In genomic region chr12:132430838-132431826, GRCh38 we compare ENCODE assay signal across 1 cellular context.
A peak's percentile ranks its signal among the peaks of the same experiment; 100 is the strongest.
TF ChIP-seq lines count a peak whose summit lies in the region.

No MANE protein-coding gene starts in this region.

TF ChIP-seq in HepG2, 621 proteins besides CTCF, POLR2A, EP300 and RAD21 (continued from another document and continues in another):
- TF ChIP-seq, protein P1, sequence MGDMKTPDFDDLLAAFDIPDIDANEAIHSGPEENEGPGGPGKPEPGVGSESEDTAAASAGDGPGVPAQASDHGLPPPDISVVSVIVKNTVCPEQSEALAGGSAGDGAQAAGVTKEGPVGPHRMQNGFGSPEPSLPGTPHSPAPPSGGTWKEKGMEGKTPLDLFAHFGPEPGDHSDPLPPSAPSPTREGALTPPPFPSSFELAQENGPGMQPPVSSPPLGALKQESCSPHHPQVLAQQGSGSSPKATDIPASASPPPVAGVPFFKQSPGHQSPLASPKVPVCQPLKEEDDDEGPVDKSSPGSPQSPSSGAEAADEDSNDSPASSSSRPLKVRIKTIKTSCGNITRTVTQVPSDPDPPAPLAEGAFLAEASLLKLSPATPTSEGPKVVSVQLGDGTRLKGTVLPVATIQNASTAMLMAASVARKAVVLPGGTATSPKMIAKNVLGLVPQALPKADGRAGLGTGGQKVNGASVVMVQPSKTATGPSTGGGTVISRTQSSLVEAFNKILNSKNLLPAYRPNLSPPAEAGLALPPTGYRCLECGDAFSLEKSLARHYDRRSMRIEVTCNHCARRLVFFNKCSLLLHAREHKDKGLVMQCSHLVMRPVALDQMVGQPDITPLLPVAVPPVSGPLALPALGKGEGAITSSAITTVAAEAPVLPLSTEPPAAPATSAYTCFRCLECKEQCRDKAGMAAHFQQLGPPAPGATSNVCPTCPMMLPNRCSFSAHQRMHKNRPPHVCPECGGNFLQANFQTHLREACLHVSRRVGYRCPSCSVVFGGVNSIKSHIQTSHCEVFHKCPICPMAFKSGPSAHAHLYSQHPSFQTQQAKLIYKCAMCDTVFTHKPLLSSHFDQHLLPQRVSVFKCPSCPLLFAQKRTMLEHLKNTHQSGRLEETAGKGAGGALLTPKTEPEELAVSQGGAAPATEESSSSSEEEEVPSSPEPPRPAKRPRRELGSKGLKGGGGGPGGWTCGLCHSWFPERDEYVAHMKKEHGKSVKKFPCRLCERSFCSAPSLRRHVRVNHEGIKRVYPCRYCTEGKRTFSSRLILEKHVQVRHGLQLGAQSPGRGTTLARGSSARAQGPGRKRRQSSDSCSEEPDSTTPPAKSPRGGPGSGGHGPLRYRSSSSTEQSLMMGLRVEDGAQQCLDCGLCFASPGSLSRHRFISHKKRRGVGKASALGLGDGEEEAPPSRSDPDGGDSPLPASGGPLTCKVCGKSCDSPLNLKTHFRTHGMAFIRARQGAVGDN (CRISPR knock-in tag; IDR thresholded peaks at IDR 0.05) = peak; percentile 87
- TF ChIP-seq ZNF331 (CRISPR knock-in tag; IDR thresholded peaks at IDR 0.05) (no peak), ZNF703 (CRISPR knock-in tag; IDR thresholded peaks at IDR 0.05; ENCODE audit: borderline replicate concordance) (no peak), RARA (CRISPR knock-in tag; IDR thresholded peaks at IDR 0.05) (0 out of 2 replicates have a peak, but pooled peaks have one; percentile 15), ZNF709 (CRISPR knock-in tag; IDR thresholded peaks at IDR 0.05) (peak; percentile 58; the same call in 1 of the 2 replicates), ZNF615 (CRISPR knock-in tag; IDR thresholded peaks at IDR 0.05; ENCODE audit: borderline replicate concordance) (0 out of 2 replicates have a peak, but pooled peaks have one; percentile 32), NFE2L2 (IDR thresholded peaks at IDR 0.05; ENCODE audit: low read length) (no peak), IKZF4 (CRISPR knock-in tag; IDR thresholded peaks at IDR 0.05; ENCODE audit: borderline replicate concordance, low read depth, not compliant biosample characterization) (peak; percentile 80), ZMAT3 (CRISPR knock-in tag; conservative IDR thresholded peaks at IDR 0.05) (peak; percentile 78; the same call in 1 of the 2 replicates), ZNF670 (CRISPR knock-in tag; IDR thresholded peaks at IDR 0.05; ENCODE audit: borderline replicate concordance) (peak; percentile 16; the same call in 1 of the 2 replicates), TEAD3 (CRISPR knock-in tag; optimal IDR thresholded peaks at IDR 0.05; ENCODE audit: borderline replicate concordance) (peak; percentile 29), KDM5B (CRISPR knock-in tag; IDR thresholded peaks at IDR 0.05; ENCODE audit: borderline replicate concordance) (peak; percentile 68; the same call in 1 of the 2 replicates), NR2C2 (CRISPR knock-in tag; IDR thresholded peaks at IDR 0.05; ENCODE audit: borderline replicate concordance) (0 out of 2 replicates have a peak, but pooled peaks have one; percentile 25), NFYC (CRISPR knock-in tag; IDR thresholded peaks at IDR 0.05) (peak; percentile 22; the same call in 1 of the 2 replicates), SP1 (IDR thresholded peaks at IDR 0.05) (no peak), SP1 (CRISPR knock-in tag; IDR thresholded peaks at IDR 0.05) (no peak), CREB1 (IDR thresholded peaks at IDR 0.05) (no peak), CREB1 (CRISPR knock-in tag; IDR thresholded peaks at IDR 0.05) (peak; percentile 59; the same call in 1 of the 2 replicates), NFIB (CRISPR knock-in tag; IDR thresholded peaks at IDR 0.05; ENCODE audit: borderline replicate concordance) (peak; percentile 33; the same call in 1 of the 2 replicates), ZNF317 (CRISPR knock-in tag; IDR thresholded peaks at IDR 0.05) (no peak), ZNF616 (CRISPR knock-in tag; IDR thresholded peaks at IDR 0.05; ENCODE audit: low read depth) (peak; percentile 48; the same call in 1 of the 2 replicates), ZNF567 (CRISPR knock-in tag; IDR thresholded peaks at IDR 0.05; ENCODE audit: borderline replicate concordance) (no peak), HDAC2 (CRISPR knock-in tag; IDR thresholded peaks at IDR 0.05) (peak; percentile 25; the same call in 1 of the 2 replicates), NFKBIZ (CRISPR knock-in tag; IDR thresholded peaks at IDR 0.05) (no peak), ZNF335 (CRISPR knock-in tag; IDR thresholded peaks at IDR 0.05) (0 out of 2 replicates have a peak, but pooled peaks have one; percentile 27), CSRNP1 (CRISPR knock-in tag; IDR thresholded peaks at IDR 0.05) (peak; percentile 85), KDM5A (IDR thresholded peaks at IDR 0.05; ENCODE audit: borderline replicate concordance, low read length) (no peak), ZNF547 (CRISPR knock-in tag; IDR thresholded peaks at IDR 0.05) (peak; percentile 55; the same call in 1 of the 2 replicates), ZEB1 (IDR thresholded peaks at IDR 0.05; ENCODE audit: insufficient replicate concordance, low read depth) (peak; percentile 54), IRX3 (CRISPR knock-in tag; IDR thresholded peaks at IDR 0.05; ENCODE audit: borderline replicate concordance, low read depth) (0 out of 2 replicates have a peak, but pooled peaks have one; percentile 35), GABPA (IDR thresholded peaks at IDR 0.05; ENCODE audit: low read depth, low read length) (no peak), GABPA (CRISPR knock-in tag; IDR thresholded peaks at IDR 0.05; ENCODE audit: low read depth) (peak; percentile 11; the same call in 1 of the 2 replicates), ZFY (CRISPR knock-in tag; IDR thresholded peaks at IDR 0.05) (peak; percentile 25; the same call in 1 of the 2 replicates), ZNF30 (CRISPR knock-in tag; IDR thresholded peaks at IDR 0.05) (no peak), ZBTB7B (CRISPR knock-in tag; IDR thresholded peaks at IDR 0.05) (0 out of 2 replicates have a peak, but pooled peaks have one; percentile 56), ERF (CRISPR knock-in tag; IDR thresholded peaks at IDR 0.05) (0 out of 2 replicates have a peak, but pooled peaks have one; percentile 35), TMF1 (CRISPR knock-in tag; IDR thresholded peaks at IDR 0.05; ENCODE audit: low read depth) (0 out of 2 replicates have a peak, but pooled peaks have one; percentile 36), ATF1 (CRISPR knock-in tag; IDR thresholded peaks at IDR 0.05) (no peak; the same call in 1 of the 2 replicates), SALL1 (CRISPR knock-in tag; IDR thresholded peaks at IDR 0.05) (peak; percentile 57; the same call in 1 of the 2 replicates), HES4 (CRISPR knock-in tag; IDR thresholded peaks at IDR 0.05; ENCODE audit: borderline replicate concordance) (peak; percentile 53; the same call in 1 of the 2 replicates), ZNF296 (CRISPR knock-in tag; conservative IDR thresholded peaks at IDR 0.05) (no peak), RXRB (CRISPR knock-in tag; IDR thresholded peaks at IDR 0.05; ENCODE audit: borderline replicate concordance) (peak; percentile 17; the same call in 1 of the 2 replicates)
- TF ChIP-seq, protein P2, sequence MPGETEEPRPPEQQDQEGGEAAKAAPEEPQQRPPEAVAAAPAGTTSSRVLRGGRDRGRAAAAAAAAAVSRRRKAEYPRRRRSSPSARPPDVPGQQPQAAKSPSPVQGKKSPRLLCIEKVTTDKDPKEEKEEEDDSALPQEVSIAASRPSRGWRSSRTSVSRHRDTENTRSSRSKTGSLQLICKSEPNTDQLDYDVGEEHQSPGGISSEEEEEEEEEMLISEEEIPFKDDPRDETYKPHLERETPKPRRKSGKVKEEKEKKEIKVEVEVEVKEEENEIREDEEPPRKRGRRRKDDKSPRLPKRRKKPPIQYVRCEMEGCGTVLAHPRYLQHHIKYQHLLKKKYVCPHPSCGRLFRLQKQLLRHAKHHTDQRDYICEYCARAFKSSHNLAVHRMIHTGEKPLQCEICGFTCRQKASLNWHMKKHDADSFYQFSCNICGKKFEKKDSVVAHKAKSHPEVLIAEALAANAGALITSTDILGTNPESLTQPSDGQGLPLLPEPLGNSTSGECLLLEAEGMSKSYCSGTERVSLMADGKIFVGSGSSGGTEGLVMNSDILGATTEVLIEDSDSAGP (CRISPR knock-in tag; IDR thresholded peaks at IDR 0.05; ENCODE audit: borderline replicate concordance) = peak; percentile 16; the same call in 1 of the 2 replicates
- TF ChIP-seq, protein P3, sequence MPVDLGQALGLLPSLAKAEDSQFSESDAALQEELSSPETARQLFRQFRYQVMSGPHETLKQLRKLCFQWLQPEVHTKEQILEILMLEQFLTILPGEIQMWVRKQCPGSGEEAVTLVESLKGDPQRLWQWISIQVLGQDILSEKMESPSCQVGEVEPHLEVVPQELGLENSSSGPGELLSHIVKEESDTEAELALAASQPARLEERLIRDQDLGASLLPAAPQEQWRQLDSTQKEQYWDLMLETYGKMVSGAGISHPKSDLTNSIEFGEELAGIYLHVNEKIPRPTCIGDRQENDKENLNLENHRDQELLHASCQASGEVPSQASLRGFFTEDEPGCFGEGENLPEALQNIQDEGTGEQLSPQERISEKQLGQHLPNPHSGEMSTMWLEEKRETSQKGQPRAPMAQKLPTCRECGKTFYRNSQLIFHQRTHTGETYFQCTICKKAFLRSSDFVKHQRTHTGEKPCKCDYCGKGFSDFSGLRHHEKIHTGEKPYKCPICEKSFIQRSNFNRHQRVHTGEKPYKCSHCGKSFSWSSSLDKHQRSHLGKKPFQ (CRISPR knock-in tag; IDR thresholded peaks at IDR 0.05; ENCODE audit: insufficient replicate concordance) = peak; percentile 45
- TF ChIP-seq, protein P4, sequence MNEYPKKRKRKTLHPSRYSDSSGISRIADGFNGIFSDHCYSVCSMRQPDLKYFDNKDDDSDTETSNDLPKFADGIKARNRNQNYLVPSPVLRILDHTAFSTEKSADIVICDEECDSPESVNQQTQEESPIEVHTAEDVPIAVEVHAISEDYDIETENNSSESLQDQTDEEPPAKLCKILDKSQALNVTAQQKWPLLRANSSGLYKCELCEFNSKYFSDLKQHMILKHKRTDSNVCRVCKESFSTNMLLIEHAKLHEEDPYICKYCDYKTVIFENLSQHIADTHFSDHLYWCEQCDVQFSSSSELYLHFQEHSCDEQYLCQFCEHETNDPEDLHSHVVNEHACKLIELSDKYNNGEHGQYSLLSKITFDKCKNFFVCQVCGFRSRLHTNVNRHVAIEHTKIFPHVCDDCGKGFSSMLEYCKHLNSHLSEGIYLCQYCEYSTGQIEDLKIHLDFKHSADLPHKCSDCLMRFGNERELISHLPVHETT (CRISPR knock-in tag; conservative IDR thresholded peaks at IDR 0.05) = no peak
- TF ChIP-seq, protein P5, sequence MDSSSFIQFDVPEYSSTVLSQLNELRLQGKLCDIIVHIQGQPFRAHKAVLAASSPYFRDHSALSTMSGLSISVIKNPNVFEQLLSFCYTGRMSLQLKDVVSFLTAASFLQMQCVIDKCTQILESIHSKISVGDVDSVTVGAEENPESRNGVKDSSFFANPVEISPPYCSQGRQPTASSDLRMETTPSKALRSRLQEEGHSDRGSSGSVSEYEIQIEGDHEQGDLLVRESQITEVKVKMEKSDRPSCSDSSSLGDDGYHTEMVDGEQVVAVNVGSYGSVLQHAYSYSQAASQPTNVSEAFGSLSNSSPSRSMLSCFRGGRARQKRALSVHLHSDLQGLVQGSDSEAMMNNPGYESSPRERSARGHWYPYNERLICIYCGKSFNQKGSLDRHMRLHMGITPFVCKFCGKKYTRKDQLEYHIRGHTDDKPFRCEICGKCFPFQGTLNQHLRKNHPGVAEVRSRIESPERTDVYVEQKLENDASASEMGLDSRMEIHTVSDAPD (CRISPR knock-in tag; IDR thresholded peaks at IDR 0.05) = peak; percentile 21; the same call in 1 of the 2 replicates
- TF ChIP-seq, protein P6, sequence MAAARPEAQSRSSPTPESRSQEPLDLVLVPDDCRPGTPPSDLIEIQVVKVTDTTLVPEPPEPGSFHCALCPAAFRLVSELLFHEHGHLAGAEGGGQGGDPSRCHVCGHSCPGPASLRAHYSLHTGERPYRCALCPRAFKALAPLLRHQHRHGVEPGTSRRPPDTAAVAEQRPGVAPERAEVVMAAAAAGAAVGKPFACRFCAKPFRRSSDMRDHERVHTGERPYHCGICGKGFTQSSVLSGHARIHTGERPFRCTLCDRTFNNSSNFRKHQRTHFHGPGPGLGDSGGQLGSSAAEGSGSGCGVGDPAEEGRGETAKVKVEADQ (CRISPR knock-in tag; IDR thresholded peaks at IDR 0.05; ENCODE audit: borderline replicate concordance) = peak; percentile 79; the same call in 1 of the 2 replicates
- TF ChIP-seq, protein P7, sequence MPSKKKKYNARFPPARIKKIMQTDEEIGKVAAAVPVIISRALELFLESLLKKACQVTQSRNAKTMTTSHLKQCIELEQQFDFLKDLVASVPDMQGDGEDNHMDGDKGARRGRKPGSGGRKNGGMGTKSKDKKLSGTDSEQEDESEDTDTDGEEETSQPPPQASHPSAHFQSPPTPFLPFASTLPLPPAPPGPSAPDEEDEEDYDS (CRISPR knock-in tag; IDR thresholded peaks at IDR 0.05) = 0 out of 2 replicates have a peak, but pooled peaks have one; percentile 18
